ENCODE assay signal across 16 cellular contexts in genomic region chr2:95057535-95058453, GRCh38. TPM values are rescaled to one million over a fixed set of nuclear protein-coding genes. Genes with fewer than 3 reads are reported as not detected.
DNase-seq lines count a peak whose midpoint lies in the region; ATAC-seq and TF ChIP-seq lines count a peak whose summit lies in the region.
"Had no signal": no experiment of that assay in that cellular context is flagged by ENCODE, and none has a peak within 500 bp of the region (broad histone marks: within the 10 kb centered on the region; RNA-seq: fewer than 3 reads in every experiment).

No MANE protein-coding gene starts in this region.

- no peak overlapping the region for H3K4me3 ChIP-seq in neuron (ENCODE audit: low read length)
- H3K4me3 ChIP-seq in GM23248, result no peak overlapping the region

- peak; percentile 37 for DNase-seq in natural killer cell treated with Interleukin-12 subunit alpha and Interleukin-12 subunit beta and Interleukin-15 and Interleukin-18, amount 100 ng/mL, for 72 hours (ENCODE audit: low spot score)
- no peak for DNase-seq in natural killer cell
- DNase-seq in epidermal melanocyte (ENCODE audit: insufficient read length, low spot score), result peak; percentile 67
- DNase-seq in germinal center (ENCODE audit: low spot score), result no peak
- DNase-seq in GM23248, result no peak
- no peak for DNase-seq in NCI-H2227 (lab: John Stamatoyannopoulos, UW; ENCODE audit: unreplicated experiment)
- DNase-seq: activated naive CD8-positive, alpha-beta T cell treated with anti-CD3 and anti-CD28 coated beads, Interleukin-2, amount 50 U/mL, for 24 hours; HFFc6; left colon; MV-4-11; NCI-H510A treated with DMSO at 0.1 percent for 48 hours had no signal

- WGBS in GM23248 (ENCODE audit: low coverage in 1 of 2, low lambda C conversion rate in 2 of 2, missing lambda C conversion rate in 2 of 2), 2 experiments, result 66 to 69% methylated on average over 28 of the region's 28 CpGs

- H3K27me3 ChIP-seq in neuron (ENCODE audit: insufficient read depth, low read length) (peaks cover 15% of the 10 kb centered on the region), GM23248 (replicated peaks; ENCODE audit: insufficient read depth) (peaks cover 58% of the 10 kb centered on the region)

- no peak overlapping the region for H3K4me3 Mint-ChIP-seq in natural killer cell treated with Interleukin-12 subunit alpha and Interleukin-12 subunit beta and Interleukin-15 and Interleukin-18, amount 100 ng/mL, for 72 hours
- H3K4me3 Mint-ChIP-seq in natural killer cell, result no peak overlapping the region
- H3K4me3 Mint-ChIP-seq: activated naive CD8-positive, alpha-beta T cell treated with anti-CD3 and anti-CD28 coated beads, Interleukin-2, amount 50 U/mL, for 24 hours; HFFc6 had no signal

- H3F3A ChIP-seq in GM23248 (ENCODE audit: insufficient read depth), result no peaks in the 10 kb centered on the region

- no peaks in the 10 kb centered on the region for H3K9me3 Mint-ChIP-seq in natural killer cell treated with Interleukin-12 subunit alpha and Interleukin-12 subunit beta and Interleukin-15 and Interleukin-18, amount 100 ng/mL, for 72 hours
- no peaks in the 10 kb centered on the region for H3K9me3 Mint-ChIP-seq in natural killer cell
- H3K9me3 Mint-ChIP-seq: activated naive CD8-positive, alpha-beta T cell treated with anti-CD3 and anti-CD28 coated beads, Interleukin-2, amount 50 U/mL, for 24 hours; HFFc6 had no signal

- no peaks in the 10 kb centered on the region for H4K20me1 ChIP-seq in GM23248 (ENCODE audit: insufficient read depth)

- in situ Hi-C loops in GM23248 (cut with MboI), result no loop called here

- intact Hi-C loops in natural killer cell (cut with micrococcal nuclease), result no loop called here

- no peaks in the 10 kb centered on the region for H3K79me2 ChIP-seq in GM23248 (ENCODE audit: insufficient read depth)

- ATAC-seq in natural killer cell treated with Interleukin-12 subunit alpha and Interleukin-12 subunit beta and Interleukin-15 and Interleukin-18, amount 100 ng/mL, for 72 hours, result no peak
- no peak for ATAC-seq in natural killer cell
- ATAC-seq in activated CD4-positive, CD25-positive, alpha-beta regulatory T cell treated with anti-CD3 and anti-CD28 coated beads, Interleukin-2, amount 50 U/mL, for 24 hours, result no peak
- ATAC-seq: activated naive CD8-positive, alpha-beta T cell treated with anti-CD3 and anti-CD28 coated beads, Interleukin-2, amount 50 U/mL, for 24 hours; left colon; Panc1 had no signal

- H2AFZ ChIP-seq in neuron (ENCODE audit: low read depth, low read length) (peak overlapping the region; percentile 82), GM23248 (no peak overlapping the region)

- peaks cover 12 to 13% of the 10 kb centered on the region in 2 donors for H3K27me3 Mint-ChIP-seq in natural killer cell treated with Interleukin-12 subunit alpha and Interleukin-12 subunit beta and Interleukin-15 and Interleukin-18, amount 100 ng/mL, for 72 hours
- H3K27me3 Mint-ChIP-seq in natural killer cell (ENCODE audit: low read depth in 2 of 2), result peaks cover 0 to 3% of the 10 kb centered on the region in 2 donors
- H3K27me3 Mint-ChIP-seq: activated naive CD8-positive, alpha-beta T cell treated with anti-CD3 and anti-CD28 coated beads, Interleukin-2, amount 50 U/mL, for 24 hours had no signal

- no peak overlapping the region for H3K27ac ChIP-seq in GM23248

- no peak overlapping the region for H3K4me2 ChIP-seq in GM23248 (ENCODE audit: unreplicated experiment)

- no peak for TF ChIP-seq CTCF in natural killer cell (IDR thresholded peaks at IDR 0.05)

- no peaks in the 10 kb centered on the region for H3K36me3 Mint-ChIP-seq in natural killer cell treated with Interleukin-12 subunit alpha and Interleukin-12 subunit beta and Interleukin-15 and Interleukin-18, amount 100 ng/mL, for 72 hours
- no peaks in the 10 kb centered on the region for H3K36me3 Mint-ChIP-seq in natural killer cell

- H3K4me1 ChIP-seq in neuron (ENCODE audit: insufficient read depth, low read length) (peaks cover 17% of the 10 kb centered on the region), GM23248 (ENCODE audit: insufficient read depth) (peaks cover 6% of the 10 kb centered on the region; the same call in 1 of the 2 replicates)

- H3K9ac ChIP-seq in GM23248, result no peak overlapping the region

- H3K36me3 ChIP-seq in neuron (ENCODE audit: insufficient read depth, low read length) (no peaks in the 10 kb centered on the region), GM23248 (ENCODE audit: low read depth) (no peaks in the 10 kb centered on the region)

- no peaks in the 10 kb centered on the region for H3K9me2 ChIP-seq in GM23248 (ENCODE audit: insufficient read depth)

- peaks cover 5% of the 10 kb centered on the region in 2 donors for H3K4me1 Mint-ChIP-seq in natural killer cell treated with Interleukin-12 subunit alpha and Interleukin-12 subunit beta and Interleukin-15 and Interleukin-18, amount 100 ng/mL, for 72 hours (ENCODE audit: low read depth in 2 of 2)
- H3K4me1 Mint-ChIP-seq in natural killer cell, result no peaks in the 10 kb centered on the region

- no peak overlapping the region for H3K27ac Mint-ChIP-seq in natural killer cell treated with Interleukin-12 subunit alpha and Interleukin-12 subunit beta and Interleukin-15 and Interleukin-18, amount 100 ng/mL, for 72 hours
- no peak overlapping the region for H3K27ac Mint-ChIP-seq in natural killer cell
- H3K27ac Mint-ChIP-seq: activated naive CD8-positive, alpha-beta T cell treated with anti-CD3 and anti-CD28 coated beads, Interleukin-2, amount 50 U/mL, for 24 hours had no signal

- H3K9me3 ChIP-seq in neuron (ENCODE audit: low read length) (no peaks in the 10 kb centered on the region), GM23248 (ENCODE audit: low read depth) (no peaks in the 10 kb centered on the region)

RNA-seq across cellular contexts. Expression of gene MAL, which starts 32.3 kb away (rescaled TPM):
- total RNA-seq in natural killer cell treated with Interleukin-12 subunit alpha and Interleukin-12 subunit beta and Interleukin-15 and Interleukin-18, amount 100 ng/mL, for 72 hours, result 1 to 10 TPM; 1.2 to 2.2 TPM
- 1 to 10 TPM in 2 of 3 donors, under 1 TPM in 1; 0.54 to 3.3 (median 1.8) TPM for total RNA-seq in natural killer cell
- not detected in 2 replicates for total RNA-seq in GM23248 (2014; rRNA removed; shearing (Covaris generic))
- polyA plus RNA-seq in GM23248 (2016; fragmentation: Nextera tagmentation; extraction: Ambion mirVana), result not detected in 2 replicates
- total RNA-seq: dermis microvascular lymphatic vessel endothelial cell, fibroblast of villous mesenchyme, HFFc6 had no signal

Comparison
In these comparisons a context has a peak if more than half of its experiments do, and no peak if none do; other contexts are left out.
1. DNase-seq: peak in natural killer cell treated with Interleukin-12 subunit alpha and Interleukin-12 subunit beta and Interleukin-15 and Interleukin-18, amount 100 ng/mL, for 72 hours (single experiment) and epidermal melanocyte (single experiment); none in natural killer cell (single experiment), germinal center (single experiment), GM23248 (single experiment) and NCI-H2227 (single experiment).